In the genomic region with DNA sequence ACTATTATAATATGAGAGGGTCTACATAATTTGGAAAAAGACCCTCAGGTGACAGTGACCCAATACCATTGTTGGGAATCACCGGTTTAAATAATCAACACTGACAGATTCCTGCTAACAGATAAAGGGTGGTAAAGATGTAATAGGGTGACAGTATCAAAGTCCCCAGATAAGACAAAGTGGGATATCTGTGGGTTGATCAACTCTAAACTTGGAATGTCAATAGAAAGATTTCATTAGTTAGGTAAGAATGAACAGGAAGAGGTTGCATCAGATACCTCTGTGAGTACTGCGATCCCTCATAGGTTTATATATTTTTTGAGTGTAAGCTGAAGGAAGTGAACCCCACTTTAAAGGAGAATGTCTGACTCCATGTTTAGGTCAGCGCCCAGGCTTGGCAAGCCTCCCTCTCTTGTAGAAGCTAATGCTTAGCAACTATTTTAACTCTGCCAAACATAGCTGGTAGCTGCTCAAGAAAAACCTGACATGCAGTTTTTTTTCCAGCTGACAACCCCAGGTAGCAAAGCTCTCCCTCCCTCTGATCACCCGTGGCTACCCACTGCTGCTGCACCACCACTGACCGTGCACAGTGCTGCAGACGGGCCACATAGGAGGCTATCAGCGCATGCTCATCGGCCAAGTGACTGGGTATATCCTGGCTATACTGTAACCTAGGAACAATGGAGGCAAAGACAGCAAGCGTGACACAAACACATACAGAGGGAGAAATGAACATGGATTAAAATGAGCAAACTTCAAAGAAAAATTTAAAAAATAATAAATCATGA, we compare ENCODE assay signal across 14 cellular contexts.
"Had no signal": no experiment of that assay in that cellular context is flagged by ENCODE, and none has a peak within 500 bp of the region (broad histone marks: within the 10 kb centered on the region; RNA-seq: fewer than 3 reads in every experiment).

No MANE protein-coding gene starts in this region.

- H3K36me3 ChIP-seq: colonic mucosa, left lung, thoracic aorta, vagina had no signal

- H3K27me3 ChIP-seq: colonic mucosa, heart left ventricle, left lung, stomach, vagina had no signal

- H3K9me3 Mint-ChIP-seq: activated B cell treated with CpG ODN at 0.5 μM for 24 hours, T-cell had no signal

- H3K27me3 Mint-ChIP-seq: activated B cell treated with CpG ODN at 0.5 μM for 24 hours, T-cell had no signal

- H3K4me3 Mint-ChIP-seq: activated B cell treated with CpG ODN at 0.5 μM for 24 hours, T-cell had no signal

- H3K4me3 ChIP-seq: colonic mucosa, heart left ventricle, left lung, SK-N-MC, stomach, thoracic aorta, vagina had no signal

- H3K4me1 ChIP-seq: colonic mucosa, left lung, vagina had no signal

- H3K9me3 ChIP-seq: colonic mucosa, heart left ventricle, left lung, stomach, thoracic aorta, vagina had no signal

- DNase-seq: activated B cell treated with CpG ODN at 0.5 μM for 24 hours; activated CD8-positive, alpha-beta memory T cell treated with anti-CD3 and anti-CD28 coated beads, Interleukin-2, amount 50 U/mL, for 4 hours; activated effector memory CD4-positive, alpha-beta T cell treated with Interleukin-2 at 50 U/mL for 16 hours; colonic mucosa; effector CD8-positive, alpha-beta T cell; left lung; mesenchymal stem cell; stimulated activated CD4-positive, alpha-beta T cell treated with anti-CD3 and anti-CD28 coated beads, Interleukin-4, amount 100 ng/mL, for 1 hour; stomach; T-cell had no signal

- H3K27ac ChIP-seq: colonic mucosa, heart left ventricle, left lung, SK-N-MC, stomach, thoracic aorta, vagina had no signal

- ATAC-seq: heart left ventricle, left lung, T-cell had no signal

- H3K27ac Mint-ChIP-seq: activated B cell treated with CpG ODN at 0.5 μM for 24 hours, T-cell had no signal
